8 cellular contexts compared by ENCODE assay signal in genomic region chr3:72738752-72739520, GRCh38.
DNase-seq lines count a peak whose midpoint lies in the region; ATAC-seq and TF ChIP-seq lines count a peak whose summit lies in the region.

No MANE protein-coding gene starts in this region.

- no peaks in the 10 kb centered on the region for H3K27me3 Mint-ChIP-seq in activated naive CD8-positive, alpha-beta T cell treated with anti-CD3 and anti-CD28 coated beads for 36 hours

- peaks cover 0 to 12% (median 0%) of the 10 kb centered on the region in 12 donors for H3K9me3 ChIP-seq in heart left ventricle
- peaks cover 5 to 7% (median 5%) of the 10 kb centered on the region in 4 donors for H3K9me3 ChIP-seq in upper lobe of left lung

- TF ChIP-seq CTCF in heart left ventricle (IDR thresholded peaks at IDR 0.05), result no peak
- no peak for TF ChIP-seq CTCF in upper lobe of left lung (IDR thresholded peaks at IDR 0.05)

- in situ Hi-C loops in SK-MEL-5 (cut with HindIII; ENCODE audit: low pct_unique_long_range_greater_than_20kb, low sequenced_read_pairs), result no loop called here

- H3K4me1 ChIP-seq in heart left ventricle (peaks cover 0 to 13% (median 0%) of the 10 kb centered on the region in 12 donors), upper lobe of left lung (peaks cover 6 to 15% (median 11%) of the 10 kb centered on the region in 4 donors)

- peaks cover 5% of the 10 kb centered on the region for H3K36me3 Mint-ChIP-seq in activated naive CD8-positive, alpha-beta T cell treated with anti-CD3 and anti-CD28 coated beads for 36 hours

- H3K4me3 ChIP-seq in heart left ventricle, result peak overlapping the region in 11 of 12 donors; percentile 23 to 56 (median 47)
- peak overlapping the region in 3 of 4 donors; percentile 29 to 56 (median 54) for H3K4me3 ChIP-seq in upper lobe of left lung

- WGBS in heart left ventricle, 4 donors, result 11 to 26% (median 13%) methylated on average over 23 to 53 of the region's 53 CpGs
- 22 to 49% methylated on average over 11 to 30 of the region's 53 CpGs for WGBS in upper lobe of left lung, 2 donors

- TF ChIP-seq EP300 in upper lobe of left lung (IDR thresholded peaks at IDR 0.05), result no peak

- H3K27me3 ChIP-seq in heart left ventricle (peaks cover 0 to 20% (median 6%) of the 10 kb centered on the region in 9 donors), upper lobe of left lung (no peaks in the 10 kb centered on the region)

- intact Hi-C loops in heart left ventricle (cut with DNase I), result no loop called here

- H3K9me3 Mint-ChIP-seq in activated naive CD8-positive, alpha-beta T cell treated with anti-CD3 and anti-CD28 coated beads for 36 hours, result peaks cover 5% of the 10 kb centered on the region

- H3K36me3 ChIP-seq in heart left ventricle (no peaks in the 10 kb centered on the region), upper lobe of left lung (no peaks in the 10 kb centered on the region)

- no peak for TF ChIP-seq POLR2A in heart left ventricle (IDR thresholded peaks at IDR 0.05)
- TF ChIP-seq POLR2A in upper lobe of left lung (IDR thresholded peaks at IDR 0.05), result no peak

- peak overlapping the region; percentile 73 for H3K27ac Mint-ChIP-seq in activated naive CD8-positive, alpha-beta T cell treated with anti-CD3 and anti-CD28 coated beads for 36 hours

- ATAC-seq in HG03159 (IDR thresholded peaks at IDR 0.05; ENCODE audit: unreplicated experiment) (peak; percentile 74), heart left ventricle (peak; percentile 47 to 88 (median 78)), upper lobe of left lung (ENCODE audit: low FRiP score in 2 of 2) (peak; percentile 70 to 75), HG02763 (IDR thresholded peaks at IDR 0.05; ENCODE audit: unreplicated experiment) (no peak)

- H3K4me3 Mint-ChIP-seq in activated naive CD8-positive, alpha-beta T cell treated with anti-CD3 and anti-CD28 coated beads for 36 hours, result peak overlapping the region; percentile 81

- DNase-seq in ELF-1 (ENCODE audit: low read depth, low spot score) (peak; percentile 66), SK-MEL-5 (ENCODE audit: low read depth, low spot score) (peak; percentile 40), heart left ventricle (peak in 4 of 5 donors; percentile 32 to 72 (median 38)), putamen (ENCODE audit: low spot score) (peak; percentile 55), upper lobe of left lung (peak; percentile 50 to 92)
- peak; percentile 74 for DNase-seq in activated naive CD8-positive, alpha-beta T cell treated with anti-CD3 and anti-CD28 coated beads for 36 hours

- peaks cover 22% of the 10 kb centered on the region for H3K4me1 Mint-ChIP-seq in activated naive CD8-positive, alpha-beta T cell treated with anti-CD3 and anti-CD28 coated beads for 36 hours

- H3K27ac ChIP-seq in heart left ventricle (no peak overlapping the region), upper lobe of left lung (peak overlapping the region in 1 of 4 donors; percentile 60)
